ENCODE assay signal across 18 cellular contexts in genomic region chr14:32696325-32697101, GRCh38.
"Had no signal": no experiment of that assay in that cellular context is flagged by ENCODE, and none has a peak within 500 bp of the region (broad histone marks: within the 10 kb centered on the region; RNA-seq: fewer than 3 reads in every experiment).

No MANE protein-coding gene starts in this region.

- H3K4me1 ChIP-seq: pancreas, right lobe of liver had no signal

- H3K27me3 Mint-ChIP-seq: activated B cell treated with CpG ODN at 0.5 μM for 24 hours; activated CD4-positive, alpha-beta memory T cell treated with anti-CD3 and anti-CD28 coated beads for 36 hours; activated CD8-positive, alpha-beta memory T cell treated with anti-CD3 and anti-CD28 coated beads, Interleukin-2, amount 10 ng/mL, durations not matched to agents 7 days and 5 days; activated T-helper 17 cell treated with anti-CD3 and anti-CD28 coated beads, Interleukin-2, amount 50 U/mL, for 72 hours; stimulated activated naive B cell treated with anti-CD40 and anti-IgM and Interleukin-4, amounts not matched to agents 10 μg/mL and 1 μg/mL and 100 μg/mL, for 72 hours had no signal

- H3K4me3 Mint-ChIP-seq: activated B cell treated with CpG ODN at 0.5 μM for 24 hours; activated CD4-positive, alpha-beta memory T cell treated with anti-CD3 and anti-CD28 coated beads for 36 hours; activated CD8-positive, alpha-beta memory T cell treated with anti-CD3 and anti-CD28 coated beads, Interleukin-2, amount 10 ng/mL, durations not matched to agents 7 days and 5 days; activated T-helper 17 cell treated with anti-CD3 and anti-CD28 coated beads, Interleukin-2, amount 50 U/mL, for 72 hours; naive thymus-derived CD8-positive, alpha-beta T cell; stimulated activated naive B cell treated with anti-CD40 and anti-IgM and Interleukin-4, amounts not matched to agents 10 μg/mL and 1 μg/mL and 100 μg/mL, for 72 hours had no signal

- H3K79me2 ChIP-seq: hepatocyte had no signal

- H3K36me3 Mint-ChIP-seq: activated CD4-positive, alpha-beta memory T cell treated with anti-CD3 and anti-CD28 coated beads for 36 hours; activated CD8-positive, alpha-beta memory T cell treated with anti-CD3 and anti-CD28 coated beads, Interleukin-2, amount 10 ng/mL, durations not matched to agents 7 days and 5 days; stimulated activated naive B cell treated with anti-CD40 and anti-IgM and Interleukin-4, amounts not matched to agents 10 μg/mL and 1 μg/mL and 100 μg/mL, for 72 hours had no signal

- H2AFZ ChIP-seq: hepatocyte had no signal

- H3K4me1 Mint-ChIP-seq: activated B cell treated with CpG ODN at 0.5 μM for 24 hours; activated CD8-positive, alpha-beta memory T cell treated with anti-CD3 and anti-CD28 coated beads, Interleukin-2, amount 10 ng/mL, durations not matched to agents 7 days and 5 days; activated T-helper 17 cell treated with anti-CD3 and anti-CD28 coated beads, Interleukin-2, amount 50 U/mL, for 72 hours; naive thymus-derived CD8-positive, alpha-beta T cell; stimulated activated naive B cell treated with anti-CD40 and anti-IgM and Interleukin-4, amounts not matched to agents 10 μg/mL and 1 μg/mL and 100 μg/mL, for 72 hours had no signal

- DNase-seq: activated B cell treated with CpG ODN at 0.5 μM for 24 hours; activated CD4-positive, alpha-beta memory T cell treated with anti-CD3 and anti-CD28 coated beads for 36 hours; activated CD4-positive, alpha-beta T cell treated with anti-CD3 and anti-CD28 coated beads for 4 hours; activated CD8-positive, alpha-beta memory T cell treated with anti-CD3 and anti-CD28 coated beads, Interleukin-2, amount 10 ng/mL, durations not matched to agents 7 days and 5 days; activated naive CD4-positive, alpha-beta T cell treated with Interleukin-2 at 50 U/mL for 16 hours; brain microvascular endothelial cell; central memory CD4-positive, alpha-beta T cell; dorsolateral prefrontal cortex; foreskin fibroblast; mesenchymal stem cell; naive thymus-derived CD8-positive, alpha-beta T cell; pancreas; right lobe of liver; stimulated activated naive B cell treated with anti-CD40 and anti-IgM and Interleukin-4, amounts not matched to agents 10 μg/mL and 1 μg/mL and 100 μg/mL, for 72 hours had no signal

- H3K27me3 ChIP-seq: brain microvascular endothelial cell, dorsolateral prefrontal cortex, hepatocyte, neutrophil, pancreas, right lobe of liver had no signal

- H3K4me2 ChIP-seq: hepatocyte had no signal

- H3K9me3 ChIP-seq: neutrophil, pancreas, right lobe of liver had no signal

- H3K27ac ChIP-seq: brain microvascular endothelial cell, epithelial cell of prostate, hepatocyte, neutrophil, pancreas, right lobe of liver had no signal

- ATAC-seq: activated CD8-positive, alpha-beta memory T cell treated with anti-CD3 and anti-CD28 coated beads, Interleukin-2, amount 10 ng/mL, durations not matched to agents 7 days and 5 days; activated T-helper 17 cell treated with anti-CD3 and anti-CD28 coated beads, Interleukin-2, amount 50 U/mL, for 72 hours; naive thymus-derived CD8-positive, alpha-beta T cell; pancreas; right lobe of liver; stimulated activated naive B cell treated with anti-CD40 and anti-IgM and Interleukin-4, amounts not matched to agents 10 μg/mL and 1 μg/mL and 100 μg/mL, for 72 hours had no signal

- H3K9me3 Mint-ChIP-seq: activated B cell treated with CpG ODN at 0.5 μM for 24 hours; activated CD4-positive, alpha-beta memory T cell treated with anti-CD3 and anti-CD28 coated beads for 36 hours; activated T-helper 17 cell treated with anti-CD3 and anti-CD28 coated beads, Interleukin-2, amount 50 U/mL, for 72 hours; naive thymus-derived CD8-positive, alpha-beta T cell; stimulated activated naive B cell treated with anti-CD40 and anti-IgM and Interleukin-4, amounts not matched to agents 10 μg/mL and 1 μg/mL and 100 μg/mL, for 72 hours had no signal

- H3K4me3 ChIP-seq: dorsolateral prefrontal cortex, hepatocyte, pancreas, right lobe of liver had no signal

- H3K27ac Mint-ChIP-seq: activated B cell treated with CpG ODN at 0.5 μM for 24 hours; activated CD4-positive, alpha-beta memory T cell treated with anti-CD3 and anti-CD28 coated beads for 36 hours; activated CD8-positive, alpha-beta memory T cell treated with anti-CD3 and anti-CD28 coated beads, Interleukin-2, amount 10 ng/mL, durations not matched to agents 7 days and 5 days; activated T-helper 17 cell treated with anti-CD3 and anti-CD28 coated beads, Interleukin-2, amount 50 U/mL, for 72 hours; naive thymus-derived CD8-positive, alpha-beta T cell; stimulated activated naive B cell treated with anti-CD40 and anti-IgM and Interleukin-4, amounts not matched to agents 10 μg/mL and 1 μg/mL and 100 μg/mL, for 72 hours had no signal

- H3K36me3 ChIP-seq: brain microvascular endothelial cell, neutrophil, pancreas, right lobe of liver had no signal
